Comparison of ENCODE assay signal across 11 cellular contexts in genomic region chr2:168699834-168700417, GRCh38.
DNase-seq lines count a peak whose midpoint lies in the region; ATAC-seq, FAIRE-seq and TF ChIP-seq lines count a peak whose summit lies in the region.
"Had no signal": no experiment of that assay in that cellular context is flagged by ENCODE, and none has a peak within 500 bp of the region (broad histone marks: within the 10 kb centered on the region; RNA-seq: fewer than 3 reads in every experiment).

No MANE protein-coding gene starts in this region.

- 22 to 49% (median 30%) methylated on average over 8 of the region's 8 CpGs for WGBS in small intestine, 3 donors

- in situ Hi-C loops in astrocyte of the spinal cord (cut with HindIII; ENCODE audit: low sequenced_read_pairs) = no loop called here

- H3K36me3 ChIP-seq in small intestine (ENCODE audit: control insufficient read depth in 2 of 2, insufficient read depth in 2 of 2, low read length in 2 of 2) = no peaks in the 10 kb centered on the region

- H3K4me1 ChIP-seq in small intestine (ENCODE audit: control insufficient read depth in 2 of 2, insufficient read depth in 1 of 2, low read depth in 1 of 2, low read length in 1 of 2) = peaks cover 6 to 8% of the 10 kb centered on the region in 2 donors

- no peak for ATAC-seq in GM21381 (IDR thresholded peaks at IDR 0.05; ENCODE audit: unreplicated experiment)
- ATAC-seq in GM21390 (IDR thresholded peaks at IDR 0.05; ENCODE audit: unreplicated experiment) = no peak

- TF ChIP-seq CTCF in astrocyte of the spinal cord (IDR thresholded peaks at IDR 0.05; ENCODE audit: low read depth, low read length) = no peak

- no peak for FAIRE-seq in small intestine (lab: Jason Lieb, UNC)
- FAIRE-seq in urothelium cell line (lab: Jason Lieb, UNC) = no peak

- H3K27ac ChIP-seq in small intestine (ENCODE audit: low read depth in 1 of 2, low read length in 1 of 2) = peak overlapping the region; percentile 55 to 82
- H3K27ac ChIP-seq: KMS-11 had no signal

- no peaks in the 10 kb centered on the region for H3K27me3 ChIP-seq in small intestine (ENCODE audit: control insufficient read depth in 2 of 2, insufficient read depth in 2 of 2, low read length in 2 of 2)

- DNase-seq in M059J (ENCODE audit: low read depth) (peak; percentile 22), astrocyte of the spinal cord (ENCODE audit: low read depth, low spot score) (peak; percentile 80), hepatic stellate cell (ENCODE audit: low spot score) (peak; percentile 28), small intestine (peak; percentile 95), urothelium cell line (ENCODE audit: low spot score) (no peak), HPDE6-E6E7 (ENCODE audit: extremely low spot score) (no peak)
- DNase-seq: activated gamma-delta T cell treated with Interleukin-2 at 50 U/mL for 16 hours, T-helper 2 cell had no signal

- no peaks in the 10 kb centered on the region for H3K9me3 ChIP-seq in small intestine (ENCODE audit: control insufficient read depth, low read depth)

- no peak overlapping the region for H3K4me3 ChIP-seq in astrocyte of the spinal cord (ENCODE audit: low read depth, low read length)
- H3K4me3 ChIP-seq in small intestine (ENCODE audit: low read depth in 1 of 2, low read length in 2 of 2) = no peak overlapping the region

Comparison
In these comparisons a context has a peak if more than half of its experiments do, and no peak if none do; other contexts are left out.
1. DNase-seq: peak in M059J (single experiment), astrocyte of the spinal cord (single experiment), hepatic stellate cell (single experiment) and small intestine (single experiment); none in urothelium cell line (single experiment) and HPDE6-E6E7 (single experiment).